6 cellular contexts compared by ENCODE assay signal in genomic region chrX:49072712-49073095, GRCh38. TPM values are rescaled to one million over a fixed set of nuclear protein-coding genes. Genes with fewer than 3 reads are reported as not detected.
DNase-seq lines count a peak whose midpoint lies in the region; ATAC-seq, FAIRE-seq and TF ChIP-seq lines count a peak whose summit lies in the region.

No MANE protein-coding gene starts in this region.

- H3K27ac ChIP-seq in keratinocyte (ENCODE audit: control insufficient read depth, insufficient read depth, low read length), result no peak overlapping the region

- no peaks in the 10 kb centered on the region for H3K27me3 ChIP-seq in keratinocyte (ENCODE audit: control insufficient read depth, extremely low read depth, insufficient read depth, low read length)

- ATAC-seq in SK-N-SH treated with all-trans-retinoic acid at 6 μM for 48 hours, result peak; percentile 9

- TF ChIP-seq CTCF in AG10803 (conservative IDR thresholded peaks at IDR 0.05; ENCODE audit: low read length) (no peak), keratinocyte (optimal IDR thresholded peaks at IDR 0.05 in 1 of 3, IDR thresholded peaks at IDR 0.05 in 1 of 3, conservative IDR thresholded peaks at IDR 0.05 in 1 of 3; ENCODE audit: extremely low read depth in 1 of 3, insufficient read depth in 2 of 3, low read length in 3 of 3) (no peak)

- H4K20me1 ChIP-seq in keratinocyte (ENCODE audit: control insufficient read depth, extremely low read depth, insufficient read depth, low read length), result no peaks in the 10 kb centered on the region

- H3K4me3 ChIP-seq in AG10803 (ENCODE audit: low read length), result peak overlapping the region; percentile 74
- peak overlapping the region; percentile 38 to 66 (median 49) for H3K4me3 ChIP-seq in keratinocyte (ENCODE audit: control insufficient read depth in 2 of 3, extremely low read depth in 1 of 3, insufficient read depth in 2 of 3, low read depth in 1 of 3, low read length in 3 of 3)

- no peak overlapping the region for H2AFZ ChIP-seq in keratinocyte (ENCODE audit: control insufficient read depth, low read length)

- H3K4me2 ChIP-seq in keratinocyte (ENCODE audit: control insufficient read depth, extremely low read depth, insufficient read depth, low read depth, low read length), result peak overlapping the region; percentile 62

- dilution Hi-C loops in keratinocyte (cut with MboI; ENCODE audit: extremely low pct_ligation_motif_present, low sequenced_read_pairs), result no loop called here

- FAIRE-seq in keratinocyte (lab: Jason Lieb, UNC), result no peak

- H3K9me3 ChIP-seq in keratinocyte (ENCODE audit: control insufficient read depth, low read depth, low read length), result no peaks in the 10 kb centered on the region

- no peak overlapping the region for H3K9ac ChIP-seq in keratinocyte (ENCODE audit: control insufficient read depth, extremely low read depth, insufficient read depth, low read length)

- no peaks in the 10 kb centered on the region for H3K79me2 ChIP-seq in keratinocyte (ENCODE audit: control insufficient read depth, insufficient read depth, low read length)

- no peaks in the 10 kb centered on the region for H3K9me1 ChIP-seq in keratinocyte (ENCODE audit: control insufficient read depth, extremely low read depth, insufficient read depth, low read length)

- peaks cover 2% of the 10 kb centered on the region for H3K4me1 ChIP-seq in keratinocyte (ENCODE audit: control insufficient read depth, extremely low read depth, insufficient read depth, low read length)

- peaks cover 0 to 3% of the 10 kb centered on the region in 2 experiments for H3K36me3 ChIP-seq in keratinocyte (ENCODE audit: control insufficient read depth in 2 of 2, extremely low read depth in 1 of 2, insufficient read depth in 2 of 2, low read length in 2 of 2)

- DNase-seq in AG10803 (ENCODE audit: low read depth) (no peak), keratinocyte (ENCODE audit: low read depth, low spot score) (no peak), NCI-H2081 treated with DMSO at 0.1 percent for 48 hours (lab: John Stamatoyannopoulos, UW) (no peak), NCI-H2171 treated with DMSO at 0.1 percent for 48 hours (lab: John Stamatoyannopoulos, UW) (no peak), germinal center (ENCODE audit: low spot score) (no peak)

TF ChIP-seq in SK-N-SH treated with all-trans-retinoic acid at 6 μM for 48 hours, 23 proteins besides CTCF, POLR2A, EP300 and RAD21:
- TF ChIP-seq ZNF565 (CRISPR knock-in tag; conservative IDR thresholded peaks at IDR 0.05; ENCODE audit: low read depth), result no peak
- no peak for TF ChIP-seq ZFP30 (CRISPR knock-in tag; IDR thresholded peaks at IDR 0.05)
- no peak for TF ChIP-seq ZNF70 (CRISPR knock-in tag; IDR thresholded peaks at IDR 0.05)
- TF ChIP-seq ZFP3 (CRISPR knock-in tag; IDR thresholded peaks at IDR 0.05), result no peak
- TF ChIP-seq ZNF8 (CRISPR knock-in tag; IDR thresholded peaks at IDR 0.05), result no peak
- TF ChIP-seq RARB (CRISPR knock-in tag; IDR thresholded peaks at IDR 0.05), result no peak
- no peak for TF ChIP-seq ESRRG (CRISPR knock-in tag; IDR thresholded peaks at IDR 0.05)
- TF ChIP-seq, protein P1, sequence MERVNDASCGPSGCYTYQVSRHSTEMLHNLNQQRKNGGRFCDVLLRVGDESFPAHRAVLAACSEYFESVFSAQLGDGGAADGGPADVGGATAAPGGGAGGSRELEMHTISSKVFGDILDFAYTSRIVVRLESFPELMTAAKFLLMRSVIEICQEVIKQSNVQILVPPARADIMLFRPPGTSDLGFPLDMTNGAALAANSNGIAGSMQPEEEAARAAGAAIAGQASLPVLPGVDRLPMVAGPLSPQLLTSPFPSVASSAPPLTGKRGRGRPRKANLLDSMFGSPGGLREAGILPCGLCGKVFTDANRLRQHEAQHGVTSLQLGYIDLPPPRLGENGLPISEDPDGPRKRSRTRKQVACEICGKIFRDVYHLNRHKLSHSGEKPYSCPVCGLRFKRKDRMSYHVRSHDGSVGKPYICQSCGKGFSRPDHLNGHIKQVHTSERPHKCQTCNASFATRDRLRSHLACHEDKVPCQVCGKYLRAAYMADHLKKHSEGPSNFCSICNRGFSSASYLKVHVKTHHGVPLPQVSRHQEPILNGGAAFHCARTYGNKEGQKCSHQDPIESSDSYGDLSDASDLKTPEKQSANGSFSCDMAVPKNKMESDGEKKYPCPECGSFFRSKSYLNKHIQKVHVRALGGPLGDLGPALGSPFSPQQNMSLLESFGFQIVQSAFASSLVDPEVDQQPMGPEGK (CRISPR knock-in tag; IDR thresholded peaks at IDR 0.05; ENCODE audit: borderline replicate concordance), result no peak

RNA-seq across cellular contexts. Expression of gene PRAF2, which starts 1.1 kb away (rescaled TPM):
- 4.0 to 9.8 TPM (median 6.9 TPM) in 3 replicates for polyA plus RNA-seq in keratinocyte
- 5.1 TPM for polyA plus RNA-seq in keratinocyte (2011; ENCODE audit: low read depth)
- polyA plus RNA-seq in keratinocyte (2011; cell fraction: cytosol; rRNA removed), result 11.9 and 16.5 TPM in 2 replicates
- polyA plus RNA-seq in keratinocyte (2011; cell fraction: nucleus; rRNA removed), result 8.0 and 11.0 TPM in 2 replicates
- polyA plus RNA-seq in keratinocyte (2012; ENCODE audit: low replicate concordance), result 16.1 and 21.4 TPM in 2 replicates
- polyA minus RNA-seq in keratinocyte, result 5.9 to 21.2 TPM (median 7.1 TPM) in 3 replicates
- 18.4 TPM for polyA minus RNA-seq in keratinocyte (2011; cell fraction: cytosol; rRNA and poly(A)+ RNA removed)
- 4.6 and 5.0 TPM in 2 replicates for polyA minus RNA-seq in keratinocyte (2011; cell fraction: nucleus; rRNA and poly(A)+ RNA removed)

RNA-seq across cellular contexts. Expression of gene WDR45, which starts 7.0 kb away (rescaled TPM):
- polyA plus RNA-seq in keratinocyte, result 43.1 to 76.4 TPM (median 50.5 TPM) in 3 replicates
- 64.9 TPM for polyA plus RNA-seq in keratinocyte (2011; ENCODE audit: low read depth)
- 52.2 and 61.5 TPM in 2 replicates for polyA plus RNA-seq in keratinocyte (2011; cell fraction: cytosol; rRNA removed)
- polyA plus RNA-seq in keratinocyte (2011; cell fraction: nucleus; rRNA removed), result 162 and 177 TPM in 2 replicates
- 34.0 and 81.6 TPM in 2 replicates for polyA plus RNA-seq in keratinocyte (2012; ENCODE audit: low replicate concordance)
- 52.9 to 73.5 TPM (median 57.4 TPM) in 3 replicates for polyA minus RNA-seq in keratinocyte
- polyA minus RNA-seq in keratinocyte (2011; cell fraction: cytosol; rRNA and poly(A)+ RNA removed), result 36.6 TPM
- polyA minus RNA-seq in keratinocyte (2011; cell fraction: nucleus; rRNA and poly(A)+ RNA removed), result 33.1 and 34.4 TPM in 2 replicates

RNA-seq across cellular contexts. Expression of gene CCDC120, which starts 13.9 kb away (rescaled TPM):
- 4.9 to 10.5 TPM (median 8.1 TPM) in 3 replicates for polyA plus RNA-seq in keratinocyte
- 2.6 TPM for polyA plus RNA-seq in keratinocyte (2011; ENCODE audit: low read depth)
- 7.1 and 8.6 TPM in 2 replicates for polyA plus RNA-seq in keratinocyte (2011; cell fraction: cytosol; rRNA removed)
- polyA plus RNA-seq in keratinocyte (2011; cell fraction: nucleus; rRNA removed), result 34.3 and 43.7 TPM in 2 replicates
- polyA plus RNA-seq in keratinocyte (2012; ENCODE audit: low replicate concordance), result 11.3 and 14.2 TPM in 2 replicates
- polyA minus RNA-seq in keratinocyte, result 5.4 to 18.6 TPM (median 7.9 TPM) in 3 replicates
- 8.6 TPM for polyA minus RNA-seq in keratinocyte (2011; cell fraction: cytosol; rRNA and poly(A)+ RNA removed)
- polyA minus RNA-seq in keratinocyte (2011; cell fraction: nucleus; rRNA and poly(A)+ RNA removed), result 10.4 and 10.9 TPM in 2 replicates

RNA-seq across cellular contexts. Expression of gene TFE3, which starts 29.5 kb away (rescaled TPM):
- 13.2 to 15.8 TPM (median 14.1 TPM) in 3 replicates for polyA plus RNA-seq in keratinocyte
- polyA plus RNA-seq in keratinocyte (2011; ENCODE audit: low read depth), result 34.4 TPM
- 13.9 and 26.0 TPM in 2 replicates for polyA plus RNA-seq in keratinocyte (2011; cell fraction: cytosol; rRNA removed)
- polyA plus RNA-seq in keratinocyte (2011; cell fraction: nucleus; rRNA removed), result 21.6 and 24.7 TPM in 2 replicates
- 32.1 and 37.8 TPM in 2 replicates for polyA plus RNA-seq in keratinocyte (2012; ENCODE audit: low replicate concordance)
- 19.8 to 32.7 TPM (median 24.0 TPM) in 3 replicates for polyA minus RNA-seq in keratinocyte
- polyA minus RNA-seq in keratinocyte (2011; cell fraction: cytosol; rRNA and poly(A)+ RNA removed), result 43.0 TPM
- polyA minus RNA-seq in keratinocyte (2011; cell fraction: nucleus; rRNA and poly(A)+ RNA removed), result 22.9 and 29.8 TPM in 2 replicates

RNA-seq across cellular contexts. Expression of gene GPKOW, which starts 50.8 kb away (rescaled TPM):
- polyA plus RNA-seq in keratinocyte, result 17.8 to 18.4 TPM (median 17.9 TPM) in 3 replicates
- 17.7 TPM for polyA plus RNA-seq in keratinocyte (2011; ENCODE audit: low read depth)
- polyA plus RNA-seq in keratinocyte (2011; cell fraction: cytosol; rRNA removed), result 12.7 and 16.9 TPM in 2 replicates
- 19.0 and 21.3 TPM in 2 replicates for polyA plus RNA-seq in keratinocyte (2011; cell fraction: nucleus; rRNA removed)
- 14.6 and 17.7 TPM in 2 replicates for polyA plus RNA-seq in keratinocyte (2012; ENCODE audit: low replicate concordance)
- polyA minus RNA-seq in keratinocyte, result 8.8 to 9.6 TPM (median 9.0 TPM) in 3 replicates
- 14.2 TPM for polyA minus RNA-seq in keratinocyte (2011; cell fraction: cytosol; rRNA and poly(A)+ RNA removed)
- 6.5 and 7.5 TPM in 2 replicates for polyA minus RNA-seq in keratinocyte (2011; cell fraction: nucleus; rRNA and poly(A)+ RNA removed)
